ENCODE assay signal across 10 cellular contexts in genomic region chr17:34797724-34798123, GRCh38.
DNase-seq lines count a peak whose midpoint lies in the region; ATAC-seq and FAIRE-seq lines count a peak whose summit lies in the region.
"Had no signal": no experiment of that assay in that cellular context is flagged by ENCODE, and none has a peak within 500 bp of the region (broad histone marks: within the 10 kb centered on the region; RNA-seq: fewer than 3 reads in every experiment).

No MANE protein-coding gene starts in this region.

- no peaks in the 10 kb centered on the region for H3K36me3 Mint-ChIP-seq in activated T-helper 17 cell treated with anti-CD3 and anti-CD28 coated beads, Interleukin-2, amount 50 U/mL, for 72 hours (ENCODE audit: low read depth)

- H3K9me3 ChIP-seq in iPS DF 6.9 (ENCODE audit: control insufficient read depth, insufficient read depth, low read length): no peaks in the 10 kb centered on the region

- ATAC-seq in left ventricle myocardium superior (peak; percentile 56), Right ventricle myocardium superior (ENCODE audit: poor library complexity) (no peak), GM19328 (IDR thresholded peaks at IDR 0.05; ENCODE audit: unreplicated experiment) (no peak)
- no peak for ATAC-seq in activated T-helper 17 cell treated with anti-CD3 and anti-CD28 coated beads, Interleukin-2, amount 50 U/mL, for 72 hours (replicated peaks)

- DNase-seq in left ventricle myocardium superior: peak; percentile 35
- DNase-seq in Right ventricle myocardium superior: no peak
- DNase-seq in activated CD4-positive, alpha-beta T cell treated with anti-CD3 and anti-CD28 coated beads, Interleukin-2, amount 50 U/mL, for 48 hours: peak; percentile 22 to 26
- peak; percentile 54 for DNase-seq in iPS DF 6.9 (ENCODE audit: low read depth, low spot score)
- DNase-seq in urothelium cell line (ENCODE audit: low spot score): peak; percentile 49
- no peak for DNase-seq in occipital lobe (lab: John Stamatoyannopoulos, UW)
- DNase-seq: NCI-H526 treated with DMSO at 0.1 percent for 48 hours had no signal

- H3K27me3 Mint-ChIP-seq in activated T-helper 17 cell treated with anti-CD3 and anti-CD28 coated beads, Interleukin-2, amount 50 U/mL, for 72 hours: peaks cover 12% of the 10 kb centered on the region

- H3K27ac Mint-ChIP-seq in activated T-helper 17 cell treated with anti-CD3 and anti-CD28 coated beads, Interleukin-2, amount 50 U/mL, for 72 hours: no peak overlapping the region

- H3K4me1 Mint-ChIP-seq in activated T-helper 17 cell treated with anti-CD3 and anti-CD28 coated beads, Interleukin-2, amount 50 U/mL, for 72 hours: no peaks in the 10 kb centered on the region

- intact Hi-C loops in left ventricle myocardium superior (cut with micrococcal nuclease): no loop called here
- intact Hi-C loops in Right ventricle myocardium superior (cut with DNase I): no loop called here

- FAIRE-seq in urothelium cell line (lab: Jason Lieb, UNC): no peak

- H3K4me3 ChIP-seq in iPS DF 6.9 (ENCODE audit: low read length): no peak overlapping the region
- H3K4me3 ChIP-seq: BLaER1 treated with 17β-estradiol and CSF1 and Interleukin-3, amounts not matched to agents 10 nM and 100 nM had no signal

- no peak overlapping the region for H3K27ac ChIP-seq in iPS DF 6.9 (ENCODE audit: low read length)
- H3K27ac ChIP-seq: BLaER1 treated with 17β-estradiol and CSF1 and Interleukin-3, amounts not matched to agents 10 nM and 100 nM had no signal

- H3K36me3 ChIP-seq in iPS DF 6.9 (ENCODE audit: control insufficient read depth, insufficient read depth, low read length): no peaks in the 10 kb centered on the region
- H3K36me3 ChIP-seq: BLaER1 treated with 17β-estradiol and CSF1 and Interleukin-3, amounts not matched to agents 10 nM and 100 nM had no signal

- no peaks in the 10 kb centered on the region for H3K9me3 Mint-ChIP-seq in activated T-helper 17 cell treated with anti-CD3 and anti-CD28 coated beads, Interleukin-2, amount 50 U/mL, for 72 hours

- H3K4me3 Mint-ChIP-seq in activated T-helper 17 cell treated with anti-CD3 and anti-CD28 coated beads, Interleukin-2, amount 50 U/mL, for 72 hours: no peak overlapping the region

- no CpG with 5 or more reads among the region's 10 CpGs for WGBS in iPS DF 6.9 (ENCODE audit: insufficient coverage, insufficient read length)

- H3K27me3 ChIP-seq in iPS DF 6.9 (ENCODE audit: control insufficient read depth, insufficient read depth, low read length): no peaks in the 10 kb centered on the region; the same call in 1 of the 2 replicates
- H3K27me3 ChIP-seq: BLaER1 treated with 17β-estradiol and CSF1 and Interleukin-3, amounts not matched to agents 10 nM and 100 nM had no signal

- H3K4me1 ChIP-seq in iPS DF 6.9 (ENCODE audit: control insufficient read depth, insufficient read depth, low read length): peaks cover 4% of the 10 kb centered on the region
- H3K4me1 ChIP-seq: BLaER1 treated with 17β-estradiol and CSF1 and Interleukin-3, amounts not matched to agents 10 nM and 100 nM had no signal

Comparison
In these comparisons a context has a peak if more than half of its experiments do, and no peak if none do; other contexts are left out.
1. DNase-seq: peak in left ventricle myocardium superior (single experiment), activated CD4-positive, alpha-beta T cell treated with anti-CD3 and anti-CD28 coated beads, Interleukin-2, amount 50 U/mL, for 48 hours (2 of 2), iPS DF 6.9 (single experiment) and urothelium cell line (single experiment); none in Right ventricle myocardium superior (single experiment) and occipital lobe (single experiment).